12 cellular contexts compared by ENCODE assay signal in the genomic region with DNA sequence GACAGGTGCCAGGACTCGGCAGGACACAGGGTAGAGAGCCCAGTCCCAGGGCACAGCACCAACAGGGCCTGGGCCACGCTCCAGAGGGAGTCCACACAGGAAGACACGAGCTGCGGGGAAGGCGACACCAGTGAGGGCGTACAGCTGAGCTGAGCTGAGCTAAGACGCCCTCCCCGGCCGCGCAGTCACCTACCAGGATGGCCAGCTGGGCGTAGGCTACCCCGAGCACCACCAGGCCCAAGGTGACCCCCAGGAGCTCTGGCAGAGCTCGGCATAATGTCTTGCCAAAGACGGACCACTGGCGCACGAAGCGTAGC. TPM values are rescaled to one million over a fixed set of nuclear protein-coding genes. Genes with fewer than 3 reads are reported as not detected.
DNase-seq lines count a peak whose midpoint lies in the region; ATAC-seq and TF ChIP-seq lines count a peak whose summit lies in the region.
"Had no signal": no experiment of that assay in that cellular context is flagged by ENCODE, and none has a peak within 500 bp of the region (broad histone marks: within the 10 kb centered on the region; RNA-seq: fewer than 3 reads in every experiment).

No MANE protein-coding gene starts in this region.

- H3K4me1 Mint-ChIP-seq in neural progenitor cell, result peaks cover 3% of the 10 kb centered on the region

- ATAC-seq in GM19035 (IDR thresholded peaks at IDR 0.05; ENCODE audit: unreplicated experiment) (no peak), HG03520 (IDR thresholded peaks at IDR 0.05; ENCODE audit: unreplicated experiment) (no peak), GM18519 (IDR thresholded peaks at IDR 0.05; ENCODE audit: low FRiP score, unreplicated experiment) (no peak)

- H3K9me3 ChIP-seq in hepatocyte (ENCODE audit: low read depth) (no peaks in the 10 kb centered on the region), neural progenitor cell (ENCODE audit: low read depth) (no peaks in the 10 kb centered on the region)

- H3K4me3 Mint-ChIP-seq in neural progenitor cell, result peak overlapping the region; percentile 38

- peaks cover 7% of the 10 kb centered on the region for H4K20me1 ChIP-seq in hepatocyte (ENCODE audit: insufficient read depth, poor library complexity, severe bottlenecking)
- peaks cover 42% of the 10 kb centered on the region for H4K20me1 ChIP-seq in neural progenitor cell (ENCODE audit: low read depth)

- H3K4me2 ChIP-seq in hepatocyte (peak overlapping the region; percentile 79), neural progenitor cell (no peak overlapping the region)

- H3F3A ChIP-seq in neural progenitor cell (ENCODE audit: low read depth), result peaks cover 19% of the 10 kb centered on the region

- H3K36me3 Mint-ChIP-seq in neural progenitor cell, result peaks cover 3% of the 10 kb centered on the region

- no peaks in the 10 kb centered on the region for H3K79me2 ChIP-seq in hepatocyte
- H3K79me2 ChIP-seq in neural progenitor cell (ENCODE audit: low read depth), result no peaks in the 10 kb centered on the region

- no peaks in the 10 kb centered on the region for H3K9me3 Mint-ChIP-seq in neural progenitor cell

- H2AFZ ChIP-seq in hepatocyte (no peak overlapping the region), neural progenitor cell (replicated peaks) (no peak overlapping the region)

- no peak for TF ChIP-seq CTCF in hepatocyte (IDR thresholded peaks at IDR 0.05; ENCODE audit: poor library complexity)
- TF ChIP-seq CTCF in neural progenitor cell (IDR thresholded peaks at IDR 0.05), result no peak

- H3K9ac ChIP-seq in neural progenitor cell, result no peak overlapping the region

- H3K27ac Mint-ChIP-seq in neural progenitor cell, result no peak overlapping the region

- no peaks in the 10 kb centered on the region for H3K9me2 ChIP-seq in hepatocyte (replicated peaks; ENCODE audit: insufficient read depth)

- peak; percentile 76 for DNase-seq in DMS53 (lab: John Stamatoyannopoulos, UW)
- DNase-seq in DMS53 treated with DMSO at 0.1 percent for 48 hours (lab: John Stamatoyannopoulos, UW; ENCODE audit: unreplicated experiment), result no peak
- DNase-seq in hepatocyte (ENCODE audit: low spot score), result no peak
- DNase-seq in neural progenitor cell (ENCODE audit: low spot score), result no peak
- DNase-seq in mesenteric fat pad (ENCODE audit: low spot score), result no peak
- DNase-seq: activated CD4-positive, alpha-beta T cell treated with anti-CD3 and anti-CD28 coated beads, Interleukin-2, amount 50 U/mL, for 1 hour; NCI-H1092; NCI-H446 had no signal

- peaks cover 11% of the 10 kb centered on the region for H3K27me3 Mint-ChIP-seq in neural progenitor cell (ENCODE audit: insufficient read depth, low read depth)

- H3K4me1 ChIP-seq in hepatocyte (ENCODE audit: insufficient read depth), result peaks cover 9% of the 10 kb centered on the region
- peaks cover 11% of the 10 kb centered on the region for H3K4me1 ChIP-seq in neural progenitor cell

- H3K4me3 ChIP-seq in hepatocyte (no peak overlapping the region), neural progenitor cell (no peak overlapping the region)

- WGBS in hepatocyte (ENCODE audit: low lambda C conversion rate, missing lambda C conversion rate), result 91% methylated on average over 17 of the region's 17 CpGs

- H3K27me3 ChIP-seq in hepatocyte, result no peaks in the 10 kb centered on the region
- H3K27me3 ChIP-seq in neural progenitor cell, result no peaks in the 10 kb centered on the region

- H3K27ac ChIP-seq in hepatocyte, result peak overlapping the region; percentile 66
- H3K27ac ChIP-seq in neural progenitor cell, result no peak overlapping the region

- H3K36me3 ChIP-seq in hepatocyte (replicated peaks; ENCODE audit: insufficient read depth, low read depth), result no peaks in the 10 kb centered on the region
- no peaks in the 10 kb centered on the region for H3K36me3 ChIP-seq in neural progenitor cell

RNA-seq across cellular contexts. Expression of a gene that starts 42.7 kb away (rescaled TPM):
- total RNA-seq in hepatocyte (39.5 and 41.8 TPM in 2 replicates), neural progenitor cell (ENCODE audit: low replicate concordance) (55.1 and 63.4 TPM in 2 replicates), mesenteric fat pad (88.3 TPM)
- 78.7 and 113 TPM in 2 replicates for polyA plus RNA-seq in hepatocyte

RNA-seq across cellular contexts. Expression of a gene that starts 42.8 kb away (rescaled TPM):
- total RNA-seq in hepatocyte, result 19.6 and 20.2 TPM in 2 replicates
- polyA plus RNA-seq in hepatocyte, result 23.4 and 28.5 TPM in 2 replicates
- 26.3 and 43.6 TPM in 2 replicates for total RNA-seq in neural progenitor cell (ENCODE audit: low replicate concordance)
- 9.9 TPM for total RNA-seq in mesenteric fat pad

RNA-seq across cellular contexts. Expression of a gene that starts 45.3 kb away (rescaled TPM):
- total RNA-seq in hepatocyte (40.2 and 60.6 TPM in 2 replicates), neural progenitor cell (ENCODE audit: low replicate concordance) (16.9 and 73.4 TPM in 2 replicates), mesenteric fat pad (99.4 TPM)
- 35.9 and 49.3 TPM in 2 replicates for polyA plus RNA-seq in hepatocyte

RNA-seq across cellular contexts. Expression of a gene that starts 58.0 kb away (rescaled TPM):
- total RNA-seq in hepatocyte (4.1 and 8.3 TPM in 2 replicates), neural progenitor cell (ENCODE audit: low replicate concordance) (2.1 and 4.4 TPM in 2 replicates), mesenteric fat pad (not detected)
- polyA plus RNA-seq in hepatocyte, result 11.3 and 15.0 TPM in 2 replicates
- total RNA-seq: A172 had no signal
